Comparison of ENCODE assay signal across 17 cellular contexts in the genomic region with DNA sequence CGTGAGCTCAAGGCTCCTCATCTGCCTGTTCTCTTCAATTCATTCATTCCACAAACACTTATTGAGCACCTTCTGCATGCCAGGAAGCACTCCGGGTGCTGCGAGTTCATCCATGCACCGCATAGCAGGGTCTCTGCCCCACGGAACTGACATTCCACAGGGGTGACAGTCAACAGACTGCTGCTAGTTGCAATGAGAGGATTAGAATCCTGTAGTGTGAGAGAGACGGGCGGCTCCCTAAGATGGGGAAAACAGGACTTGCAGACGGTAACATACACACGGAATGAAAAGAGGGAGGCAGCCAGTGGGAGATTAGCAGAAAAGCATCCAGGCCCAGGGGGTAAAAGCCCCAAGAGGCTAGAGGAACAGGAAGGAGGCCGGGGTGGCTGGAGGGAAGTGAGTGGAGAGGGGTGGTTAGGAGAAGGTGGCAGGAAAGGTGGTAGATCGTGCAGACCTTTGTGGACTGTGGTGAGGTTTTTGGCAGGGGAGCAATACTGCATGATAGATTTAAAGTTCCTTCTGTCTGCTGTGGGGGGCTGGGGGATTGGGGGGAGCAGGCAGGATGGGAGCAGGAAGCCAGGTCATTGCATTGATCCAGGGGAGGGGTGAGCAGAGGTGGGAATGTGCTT. TPM values are rescaled to one million over a fixed set of nuclear protein-coding genes. Genes with fewer than 3 reads are reported as not detected.
DNase-seq lines count a peak whose midpoint lies in the region; TF ChIP-seq lines count a peak whose summit lies in the region.
"Had no signal": no experiment of that assay in that cellular context is flagged by ENCODE, and none has a peak within 500 bp of the region (broad histone marks: within the 10 kb centered on the region; RNA-seq: fewer than 3 reads in every experiment).

No MANE protein-coding gene starts in this region.

- intact Hi-C loops in activated CD4-positive, alpha-beta memory T cell treated with anti-CD3 and anti-CD28 coated beads for 36 hours (cut with micrococcal nuclease), result loop anchor here (5.0 kb wide), 3 partner anchors 88 to 378 kb away; no protein-coding TSS in a partner anchor

- H3K4ac ChIP-seq in mesendoderm (ENCODE audit: low read depth, low read length), result no peak overlapping the region

- peak overlapping the region; percentile 44 for H3K4me3 Mint-ChIP-seq in activated CD4-positive, alpha-beta memory T cell treated with anti-CD3 and anti-CD28 coated beads for 36 hours
- H3K4me3 Mint-ChIP-seq: naive thymus-derived CD8-positive, alpha-beta T cell had no signal

- H3K36me3 ChIP-seq in mesendoderm (ENCODE audit: control insufficient read depth, insufficient read depth, low read length), result no peaks in the 10 kb centered on the region
- H3K36me3 ChIP-seq in suprapubic skin, result no peaks in the 10 kb centered on the region
- H3K36me3 ChIP-seq: left lung, thyroid gland had no signal

- no peak overlapping the region for H2BK5ac ChIP-seq in mesendoderm (ENCODE audit: low read length)

- H3K18ac ChIP-seq in mesendoderm (ENCODE audit: low read length), result no peak overlapping the region

- H3K9me3 Mint-ChIP-seq in activated CD4-positive, alpha-beta memory T cell treated with anti-CD3 and anti-CD28 coated beads for 36 hours, result no peaks in the 10 kb centered on the region
- H3K9me3 Mint-ChIP-seq: naive thymus-derived CD8-positive, alpha-beta T cell had no signal

- peaks cover 2% of the 10 kb centered on the region for H3K4me1 ChIP-seq in mesendoderm (ENCODE audit: control insufficient read depth, low read depth, low read length)
- peaks cover 10% of the 10 kb centered on the region for H3K4me1 ChIP-seq in suprapubic skin

- peak overlapping the region; percentile 26 for H3K27ac Mint-ChIP-seq in activated CD4-positive, alpha-beta memory T cell treated with anti-CD3 and anti-CD28 coated beads for 36 hours

- H2BK15ac ChIP-seq in mesendoderm (replicated peaks; ENCODE audit: low read depth), result no peak overlapping the region

- DNase-seq in ELF-1 (ENCODE audit: low read depth, low spot score) (peak; percentile 57), mesendoderm (peak; percentile 61), suprapubic skin (ENCODE audit: low spot score in 2 of 2) (no peak), retina (no peak), NCI-H1417 treated with DMSO at 0.1 percent for 48 hours (lab: John Stamatoyannopoulos, UW) (no peak)
- no peak for DNase-seq in activated CD4-positive, alpha-beta memory T cell treated with anti-CD3 and anti-CD28 coated beads for 36 hours
- DNase-seq: left lung; naive thymus-derived CD8-positive, alpha-beta T cell; NCI-H146; NCI-H446 treated with DMSO at 0.1 percent for 48 hours; OCI-M1; thyroid gland had no signal

- H4K5ac ChIP-seq in mesendoderm (ENCODE audit: low read length), result no peak overlapping the region

- peak overlapping the region; percentile 25 for H3K56ac ChIP-seq in mesendoderm (ENCODE audit: low read length)

- H3K4me3 ChIP-seq in mesendoderm (ENCODE audit: low read length), result no peak overlapping the region
- no peak overlapping the region for H3K4me3 ChIP-seq in suprapubic skin
- H3K4me3 ChIP-seq: left lung, SK-N-MC, thyroid gland had no signal

- H3K79me1 ChIP-seq in mesendoderm (ENCODE audit: low read length), result no peaks in the 10 kb centered on the region

- no peak overlapping the region for H3K4me2 ChIP-seq in mesendoderm (ENCODE audit: low read length)
- H3K4me2 ChIP-seq: KMS-11 had no signal

- H3K4me1 Mint-ChIP-seq in activated CD4-positive, alpha-beta memory T cell treated with anti-CD3 and anti-CD28 coated beads for 36 hours (ENCODE audit: low read depth), result peaks cover 49% of the 10 kb centered on the region

- no peak overlapping the region for H2AK5ac ChIP-seq in mesendoderm (ENCODE audit: low read length)

- H2BK120ac ChIP-seq in mesendoderm (ENCODE audit: low read depth, low read length), result no peak overlapping the region

- H3K9ac ChIP-seq in mesendoderm (ENCODE audit: low read length), result no peak overlapping the region
- H3K9ac ChIP-seq: KMS-11 had no signal

- no CpG with 5 or more reads among the region's 11 CpGs for WGBS in mesendoderm (ENCODE audit: extremely low coverage, insufficient coverage, low lambda C conversion rate)
- 59% methylated on average over 11 of the region's 11 CpGs for WGBS in suprapubic skin

- H3K9me3 ChIP-seq in suprapubic skin, result no peaks in the 10 kb centered on the region
- H3K9me3 ChIP-seq: left lung, thyroid gland had no signal

- H3K27me3 Mint-ChIP-seq in activated CD4-positive, alpha-beta memory T cell treated with anti-CD3 and anti-CD28 coated beads for 36 hours, result peaks cover 21% of the 10 kb centered on the region

- POLR2A ChIA-PET in activated CD4-positive, alpha-beta memory T cell treated with anti-CD3 and anti-CD28 coated beads for 36 hours (lab: Charles Lee), result interaction anchor here (0.7 to 5.5 kb wide), 3 partner anchors 9 to 30 kb away, joined by 3 to 45 read pairs (median 25); no protein-coding TSS in a partner anchor

- TF ChIP-seq EP300 in suprapubic skin (IDR thresholded peaks at IDR 0.05), result no peak

- no peak for TF ChIP-seq CTCF in suprapubic skin (IDR thresholded peaks at IDR 0.05)

- H3K36me3 Mint-ChIP-seq in activated CD4-positive, alpha-beta memory T cell treated with anti-CD3 and anti-CD28 coated beads for 36 hours, result peaks cover 35% of the 10 kb centered on the region
- H3K36me3 Mint-ChIP-seq: naive thymus-derived CD8-positive, alpha-beta T cell had no signal

- CTCF ChIA-PET in activated CD4-positive, alpha-beta memory T cell treated with anti-CD3 and anti-CD28 coated beads for 36 hours (lab: Charles Lee), result interaction anchor here (6.9 kb wide), 1 partner anchor 10 kb away, joined by 44 read pairs; no protein-coding TSS in a partner anchor

- peak overlapping the region; percentile 45 for H3K23ac ChIP-seq in mesendoderm (ENCODE audit: low read length)

- H4K8ac ChIP-seq in mesendoderm (ENCODE audit: low read depth, low read length), result no peak overlapping the region

- H3K27me3 ChIP-seq in mesendoderm (ENCODE audit: insufficient read depth, low read length, poor library complexity) (peaks cover under 1% of the 10 kb centered on the region), suprapubic skin (peaks cover 61% of the 10 kb centered on the region)
- H3K27me3 ChIP-seq: thyroid gland had no signal

- TF ChIP-seq POLR2A in GM15510 (IDR thresholded peaks at IDR 0.05; ENCODE audit: borderline replicate concordance, extremely low read depth, insufficient read length) (peak; percentile 10), suprapubic skin (IDR thresholded peaks at IDR 0.05) (no peak)

- H3K79me2 ChIP-seq in mesendoderm (ENCODE audit: control insufficient read depth, insufficient read depth, low read length), result no peaks in the 10 kb centered on the region

- H3K27ac ChIP-seq in mesendoderm (ENCODE audit: low read depth, low read length) (no peak overlapping the region), suprapubic skin (no peak overlapping the region)
- H3K27ac ChIP-seq: C4-2B, KMS-11, left lung, SK-N-MC, thyroid gland had no signal

RNA-seq across cellular contexts. Expression of a gene that starts 6.6 kb away (rescaled TPM):
- 10 to 100 TPM; 31.1 to 33.2 TPM for total RNA-seq in activated CD4-positive, alpha-beta memory T cell treated with anti-CD3 and anti-CD28 coated beads for 36 hours
- 10.3 TPM for polyA plus RNA-seq in mesendoderm (2013, experiment 1 of 2)
- polyA plus RNA-seq in mesendoderm (2013, experiment 2 of 2), result 10.7 TPM
- total RNA-seq in suprapubic skin, result 1 to 10 TPM in 1 of 4 donors, under 1 TPM in 3; 0.30 to 1.2 (median 0.75) TPM
- total RNA-seq: dermis microvascular lymphatic vessel endothelial cell; naive thymus-derived CD8-positive, alpha-beta T cell; thyroid gland had no signal
- polyA plus RNA-seq: naive thymus-derived CD8-positive, alpha-beta T cell had no signal

RNA-seq across cellular contexts. Expression of a gene that starts 50.4 kb away (rescaled TPM):
- 10 to 100 TPM; 46.1 to 47.9 TPM for total RNA-seq in activated CD4-positive, alpha-beta memory T cell treated with anti-CD3 and anti-CD28 coated beads for 36 hours
- 36.6 TPM for polyA plus RNA-seq in mesendoderm (2013, experiment 1 of 2)
- 38.8 TPM for polyA plus RNA-seq in mesendoderm (2013, experiment 2 of 2)
- total RNA-seq in suprapubic skin, result 10 to 100 TPM; 31.1 to 40.3 (median 35.9) TPM

Comparison
In these comparisons a context has a peak if more than half of its experiments do, and no peak if none do; other contexts are left out.
1. DNase-seq: peak in ELF-1 (single experiment) and mesendoderm (single experiment); none in activated CD4-positive, alpha-beta memory T cell treated with anti-CD3 and anti-CD28 coated beads for 36 hours (single experiment), suprapubic skin (0 of 2), retina (single experiment) and NCI-H1417 treated with DMSO at 0.1 percent for 48 hours (single experiment).
2. RNA of a gene that starts 6.6 kb away (total RNA-seq): 31.1 to 33.2 TPM in activated CD4-positive, alpha-beta memory T cell treated with anti-CD3 and anti-CD28 coated beads for 36 hours; 0.30 to 1.2 TPM in suprapubic skin; every median in the first group is over 10 times any median in the second.